Comparison of ENCODE assay signal across 9 cellular contexts in the genomic region with DNA sequence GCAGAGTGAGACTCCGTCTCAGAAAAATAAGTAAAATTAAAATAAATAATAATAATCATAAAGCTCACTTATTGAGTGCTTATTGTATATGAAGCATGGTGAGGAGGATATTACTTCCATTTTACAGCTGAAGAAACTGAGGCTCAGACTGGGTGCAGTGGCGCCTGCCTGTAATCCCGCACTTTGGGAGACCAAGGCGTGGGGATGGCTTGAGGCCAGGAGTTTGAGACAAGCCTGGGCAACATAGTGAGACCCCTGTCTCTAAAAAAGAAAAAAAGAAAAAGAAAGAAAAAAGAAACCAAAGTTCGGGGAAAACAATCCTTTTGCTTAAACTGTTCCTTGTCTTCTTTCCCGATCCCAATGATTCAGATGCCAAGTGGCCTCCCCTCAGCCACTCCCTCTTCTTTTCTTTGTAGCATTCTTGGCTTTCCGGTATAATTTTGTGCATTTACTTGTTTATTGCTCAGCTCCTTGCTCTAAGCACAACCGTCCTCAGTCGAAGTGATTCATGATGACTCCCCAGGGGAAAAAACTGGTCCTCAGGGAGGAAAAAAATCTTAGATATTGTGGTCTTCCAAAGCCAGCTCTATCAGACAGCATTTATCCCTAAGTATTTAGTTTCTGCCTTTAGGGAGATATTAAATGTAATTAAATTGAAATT. TPM values are rescaled to one million over a fixed set of nuclear protein-coding genes. Genes with fewer than 3 reads are reported as not detected.
DNase-seq lines count a peak whose midpoint lies in the region; ATAC-seq, FAIRE-seq and TF ChIP-seq lines count a peak whose summit lies in the region.
"Had no signal": no experiment of that assay in that cellular context is flagged by ENCODE, and none has a peak within 500 bp of the region (broad histone marks: within the 10 kb centered on the region; RNA-seq: fewer than 3 reads in every experiment).

No MANE protein-coding gene starts in this region.

- TF ChIP-seq POLR2A in heart left ventricle (IDR thresholded peaks at IDR 0.05) (no peak), transverse colon (IDR thresholded peaks at IDR 0.05) (no peak)

- FAIRE-seq in astrocyte (lab: Jason Lieb, UNC), result peak; percentile 65

- H3K27ac ChIP-seq in left ventricle myocardium inferior (replicated peaks) (peak overlapping the region; percentile 72), heart left ventricle (peak overlapping the region in 3 of 12 donors; percentile 62 to 91 (median 79)), astrocyte (ENCODE audit: low read depth, low read length) (peak overlapping the region; percentile 48), right cardiac atrium (ENCODE audit: low read length) (peak overlapping the region; percentile 59), transverse colon (peak overlapping the region; percentile 72 to 89 (median 82))

- H3K27me3 ChIP-seq in left ventricle myocardium inferior (ENCODE audit: low read depth) (no peaks in the 10 kb centered on the region), heart left ventricle (no peaks in the 10 kb centered on the region), astrocyte (ENCODE audit: insufficient read depth, low read length) (no peaks in the 10 kb centered on the region), right cardiac atrium (ENCODE audit: control insufficient read depth, insufficient read depth) (no peaks in the 10 kb centered on the region), transverse colon (no peaks in the 10 kb centered on the region)

- no peaks in the 10 kb centered on the region for H3K27me3 Mint-ChIP-seq in astrocyte (ENCODE audit: low read depth, unreplicated experiment)
- H3K27me3 Mint-ChIP-seq: naive B cell had no signal

- peaks cover 36% of the 10 kb centered on the region for H3K79me2 ChIP-seq in astrocyte (ENCODE audit: insufficient read depth, low read length)

- H3K9ac ChIP-seq in astrocyte (ENCODE audit: low read length), result peak overlapping the region; percentile 62

- in situ Hi-C loops in transverse colon (cut with MboI; ENCODE audit: low pct_ligation_motif_present in 1 of 4, low pct_unique_long_range_greater_than_20kb in 1 of 4, low sequenced_read_pairs in 3 of 4), result loop anchor here in 1 of 4 donors (25.0 kb wide), 1 partner anchor 117 kb away; a partner anchor contains a TSS

- peaks cover 7% of the 10 kb centered on the region for H3K4me1 Mint-ChIP-seq in astrocyte (ENCODE audit: low read depth, unreplicated experiment)

- H3K36me3 ChIP-seq in left ventricle myocardium inferior, result peaks cover 32% of the 10 kb centered on the region
- H3K36me3 ChIP-seq in heart left ventricle, result peaks cover 0 to 35% (median 28%) of the 10 kb centered on the region in 9 donors
- H3K36me3 ChIP-seq in astrocyte (ENCODE audit: insufficient read depth, low read length), result peaks cover 8% of the 10 kb centered on the region
- peaks cover 0 to 14% (median 0%) of the 10 kb centered on the region in 4 donors for H3K36me3 ChIP-seq in transverse colon

- H3K36me3 Mint-ChIP-seq in astrocyte (ENCODE audit: low read depth, unreplicated experiment), result peaks cover 11% of the 10 kb centered on the region
- H3K36me3 Mint-ChIP-seq: naive B cell had no signal

- H3K9me3 Mint-ChIP-seq in astrocyte (ENCODE audit: unreplicated experiment), result no peaks in the 10 kb centered on the region

- H3K4me3 Mint-ChIP-seq in astrocyte (ENCODE audit: unreplicated experiment), result no peak overlapping the region

- intact Hi-C loops in left ventricle myocardium inferior (cut with micrococcal nuclease), result no loop called here
- intact Hi-C loops in heart left ventricle (cut with DNase I), result no loop called here
- intact Hi-C loops in right cardiac atrium (cut with DNase I), result no loop called here
- intact Hi-C loops in transverse colon (cut with DNase I; ENCODE audit: low total_unique reads), result no loop called here

- H3K4me2 ChIP-seq in astrocyte (ENCODE audit: low read length), result peak overlapping the region; percentile 76

- ATAC-seq in heart left ventricle, result no peak
- ATAC-seq in right cardiac atrium, result peak; percentile 28 to 30
- ATAC-seq in HG02852 (IDR thresholded peaks at IDR 0.05; ENCODE audit: unreplicated experiment), result no peak

- peak overlapping the region; percentile 54 for H2AFZ ChIP-seq in astrocyte (ENCODE audit: low read depth, low read length)

- peak overlapping the region; percentile 64 for H3K27ac Mint-ChIP-seq in astrocyte (ENCODE audit: unreplicated experiment)

- H3K4me3 ChIP-seq in left ventricle myocardium inferior, result peak overlapping the region; percentile 35
- peak overlapping the region in 4 of 12 donors; percentile 7 to 98 (median 8) for H3K4me3 ChIP-seq in heart left ventricle
- H3K4me3 ChIP-seq in astrocyte (ENCODE audit: insufficient read depth, low read depth, low read length), result no peak overlapping the region
- H3K4me3 ChIP-seq in right cardiac atrium (ENCODE audit: low read length), result no peak overlapping the region
- peak overlapping the region in 1 of 4 donors; percentile 75 for H3K4me3 ChIP-seq in transverse colon

- TF ChIP-seq EP300 in transverse colon (IDR thresholded peaks at IDR 0.05; ENCODE audit: low read depth), result no peak

- peaks cover 29% of the 10 kb centered on the region for H4K20me1 ChIP-seq in astrocyte (ENCODE audit: insufficient read depth, low read length)

- 67 to 75% (median 71%) methylated on average over 9 of the region's 9 CpGs for WGBS in heart left ventricle, 4 donors
- 59% methylated on average over 9 of the region's 9 CpGs for WGBS in right cardiac atrium
- WGBS in transverse colon (ENCODE audit: low coverage in 1 of 2), 2 donors, result 51 to 56% methylated on average over 8 to 9 of the region's 9 CpGs

- DNase-seq in left ventricle myocardium inferior, result no peak
- DNase-seq in heart left ventricle, result no peak
- peak; percentile 83 for DNase-seq in astrocyte (ENCODE audit: low read depth)
- DNase-seq in right cardiac atrium, result peak in 2 of 3 donors; percentile 58 to 62
- DNase-seq in transverse colon, result no peak
- no peak for DNase-seq in inferior parietal cortex (ENCODE audit: extremely low spot score)
- no peak for DNase-seq in COR-L47 (lab: John Stamatoyannopoulos, UW)

- peaks cover 34% of the 10 kb centered on the region for H3K4me1 ChIP-seq in left ventricle myocardium inferior
- H3K4me1 ChIP-seq in heart left ventricle, result peaks cover 0 to 24% (median 11%) of the 10 kb centered on the region in 12 donors
- H3K4me1 ChIP-seq in astrocyte (ENCODE audit: insufficient read depth, low read length), result peaks cover 13% of the 10 kb centered on the region
- H3K4me1 ChIP-seq in right cardiac atrium (ENCODE audit: control insufficient read depth, insufficient read depth, low read length), result peaks cover 5% of the 10 kb centered on the region
- peaks cover 6 to 18% (median 15%) of the 10 kb centered on the region in 4 donors for H3K4me1 ChIP-seq in transverse colon

- H3K9me3 ChIP-seq in left ventricle myocardium inferior (replicated peaks) (peaks cover 4% of the 10 kb centered on the region), heart left ventricle (no peaks in the 10 kb centered on the region), astrocyte (ENCODE audit: insufficient read depth, low read depth, low read length) (no peaks in the 10 kb centered on the region), right cardiac atrium (ENCODE audit: control insufficient read depth, low read length) (no peaks in the 10 kb centered on the region), transverse colon (no peaks in the 10 kb centered on the region)

- TF ChIP-seq CTCF in left ventricle myocardium inferior (IDR thresholded peaks at IDR 0.05; ENCODE audit: borderline replicate concordance) (no peak), heart left ventricle (IDR thresholded peaks at IDR 0.05) (no peak), astrocyte (IDR thresholded peaks at IDR 0.05; ENCODE audit: insufficient read depth, low read depth, low read length) (no peak), transverse colon (IDR thresholded peaks at IDR 0.05) (no peak)

RNA-seq across cellular contexts. Expression of a gene that starts 1.0 kb away (rescaled TPM):
- 172 TPM for total RNA-seq in left ventricle myocardium inferior
- total RNA-seq in heart left ventricle, result 100 to 1,000 TPM; 148 to 302 (median 179) TPM
- 100 to 1,000 TPM; 124 to 233 TPM for polyA plus RNA-seq in heart left ventricle
- total RNA-seq in astrocyte, result 207 and 215 TPM in 2 replicates
- total RNA-seq in right cardiac atrium, result 100 to 1,000 TPM; 144 to 183 (median 158) TPM
- polyA plus RNA-seq in right cardiac atrium, result 127 TPM
- 100 to 1,000 TPM; 169 to 293 (median 198) TPM for total RNA-seq in transverse colon

RNA-seq across cellular contexts. Expression of a gene that starts 9.2 kb away (rescaled TPM):
- total RNA-seq in left ventricle myocardium inferior (4.1 TPM), heart left ventricle (10 to 100 TPM in 1 of 9 donors, 1 to 10 TPM in 8; 3.1 to 11.7 (median 6.3) TPM), astrocyte (19.3 and 22.8 TPM in 2 replicates), right cardiac atrium (1 to 10 TPM; 4.4 to 6.6 (median 4.9) TPM), transverse colon (10 to 100 TPM in 1 of 4 donors, 1 to 10 TPM in 2, under 1 TPM in 1; 0.80 to 13.8 (median 6.9) TPM)
- polyA plus RNA-seq in heart left ventricle (1 to 10 TPM; 3.6 to 5.2 TPM), right cardiac atrium (2.9 TPM)

RNA-seq across cellular contexts. Expression of a gene that starts 14.5 kb away (rescaled TPM):
- total RNA-seq in left ventricle myocardium inferior (23.6 TPM), heart left ventricle (10 to 100 TPM; 16.3 to 24.9 (median 19.0) TPM), astrocyte (54.2 and 55.6 TPM in 2 replicates), right cardiac atrium (10 to 100 TPM; 16.5 to 29.4 (median 25.7) TPM), transverse colon (10 to 100 TPM; 10.1 to 31.8 (median 21.5) TPM)
- polyA plus RNA-seq in heart left ventricle (10 to 100 TPM; 34.4 to 41.4 TPM), right cardiac atrium (25.2 TPM)

RNA-seq across cellular contexts. Expression of a gene that starts 18.2 kb away (rescaled TPM):
- total RNA-seq in left ventricle myocardium inferior (not detected), heart left ventricle (under 1 TPM in 1 of 9 donors, not detected in 8; 0.43 TPM), astrocyte (0.24 TPM in 1 of 2 replicates, not detected in the other), right cardiac atrium (not detected), transverse colon (1 to 10 TPM in 1 of 4 donors, under 1 TPM in 2, not detected in 1; 0.32 to 4.5 (median 0.55) TPM)
- polyA plus RNA-seq in heart left ventricle (under 1 TPM in 1 of 2 donors, not detected in 1; 0.19 TPM), right cardiac atrium (0.25 TPM)

RNA-seq across cellular contexts. Expression of a gene that starts 34.6 kb away (rescaled TPM):
- total RNA-seq in left ventricle myocardium inferior, result 9.1 TPM
- total RNA-seq in heart left ventricle, result 10 to 100 TPM in 4 of 9 donors, 1 to 10 TPM in 5; 6.3 to 29.0 (median 8.7) TPM
- polyA plus RNA-seq in heart left ventricle, result 10 to 100 TPM in 1 of 2 donors, 1 to 10 TPM in 1; 7.7 to 13.0 TPM
- total RNA-seq in astrocyte, result 73.5 and 86.8 TPM in 2 replicates
- 10 to 100 TPM; 14.5 to 16.0 (median 15.2) TPM for total RNA-seq in right cardiac atrium
- 16.0 TPM for polyA plus RNA-seq in right cardiac atrium
- 10 to 100 TPM; 24.5 to 56.1 (median 39.0) TPM for total RNA-seq in transverse colon

Comparison
In these comparisons a context has a peak if more than half of its experiments do, and no peak if none do; other contexts are left out.
1. DNase-seq: peak in astrocyte (single experiment) and right cardiac atrium (2 of 3); none in left ventricle myocardium inferior (single experiment), heart left ventricle (0 of 5), transverse colon (single experiment), inferior parietal cortex (single experiment) and COR-L47 (single experiment).
2. ATAC-seq: peak in right cardiac atrium (2 of 2); none in heart left ventricle (0 of 4) and HG02852 (single experiment).